20 cellular contexts compared by ENCODE assay signal in the genomic region with DNA sequence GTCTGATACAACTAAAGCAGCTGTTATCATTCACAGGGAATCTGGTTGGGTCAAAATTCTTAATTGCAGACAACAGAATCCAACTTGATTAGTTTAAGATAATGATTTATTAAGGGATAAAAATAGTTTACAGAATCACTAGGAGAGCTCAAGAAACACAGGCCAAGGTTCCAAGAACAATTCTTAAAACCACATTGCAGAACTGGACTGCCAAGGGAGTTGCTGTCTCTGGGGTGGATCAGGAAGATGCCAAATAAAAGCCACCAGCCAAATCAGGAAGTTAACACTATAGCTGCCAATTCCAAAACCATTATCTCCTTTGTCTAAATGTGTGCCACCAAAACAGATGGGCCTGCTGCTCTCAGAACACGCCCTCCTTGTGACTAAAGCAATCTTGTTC.
DNase-seq lines count a peak whose midpoint lies in the region; ATAC-seq lines count a peak whose summit lies in the region.
"Had no signal": no experiment of that assay in that cellular context is flagged by ENCODE, and none has a peak within 500 bp of the region (broad histone marks: within the 10 kb centered on the region; RNA-seq: fewer than 3 reads in every experiment).

No MANE protein-coding gene starts in this region.

- H3K27ac Mint-ChIP-seq in effector memory CD8-positive, alpha-beta T cell, result peak overlapping the region; percentile 29 to 41
- peak overlapping the region; percentile 56 for H3K27ac Mint-ChIP-seq in stimulated activated naive B cell treated with anti-CD40 and anti-IgM and Interleukin-4, amounts not matched to agents 10 μg/mL and 1 μg/mL and 100 μg/mL, for 72 hours
- H3K27ac Mint-ChIP-seq: activated CD4-positive, alpha-beta memory T cell treated with anti-CD3 and anti-CD28 coated beads for 36 hours; activated naive CD8-positive, alpha-beta T cell had no signal

- no peaks in the 10 kb centered on the region for H3K36me3 Mint-ChIP-seq in effector memory CD8-positive, alpha-beta T cell (ENCODE audit: insufficient read depth)
- H3K36me3 Mint-ChIP-seq in stimulated activated naive B cell treated with anti-CD40 and anti-IgM and Interleukin-4, amounts not matched to agents 10 μg/mL and 1 μg/mL and 100 μg/mL, for 72 hours, result peaks cover 19 to 39% of the 10 kb centered on the region in 2 donors

- no peaks in the 10 kb centered on the region for H3K27me3 Mint-ChIP-seq in effector memory CD8-positive, alpha-beta T cell
- H3K27me3 Mint-ChIP-seq in stimulated activated naive B cell treated with anti-CD40 and anti-IgM and Interleukin-4, amounts not matched to agents 10 μg/mL and 1 μg/mL and 100 μg/mL, for 72 hours, result no peaks in the 10 kb centered on the region
- H3K27me3 Mint-ChIP-seq: activated CD4-positive, alpha-beta memory T cell treated with anti-CD3 and anti-CD28 coated beads for 36 hours; activated naive CD8-positive, alpha-beta T cell had no signal

- ATAC-seq in effector memory CD8-positive, alpha-beta T cell (replicated peaks), result no peak
- ATAC-seq in stimulated activated naive B cell treated with anti-CD40 and anti-IgM and Interleukin-4, amounts not matched to agents 10 μg/mL and 1 μg/mL and 100 μg/mL, for 72 hours (replicated peaks), result no peak
- ATAC-seq in HG03095 (IDR thresholded peaks at IDR 0.05; ENCODE audit: unreplicated experiment) (no peak), GM18498 (IDR thresholded peaks at IDR 0.05; ENCODE audit: unreplicated experiment) (no peak)
- ATAC-seq: A549; activated T-cell treated with anti-CD3 and anti-CD28 coated beads, Interleukin-2, amount 50 U/mL, for 4 hours; GM12878 had no signal

- H3K4me1 Mint-ChIP-seq in effector memory CD8-positive, alpha-beta T cell (ENCODE audit: low read depth in 2 of 2), result peaks cover 19 to 37% of the 10 kb centered on the region in 2 donors
- H3K4me1 Mint-ChIP-seq in stimulated activated naive B cell treated with anti-CD40 and anti-IgM and Interleukin-4, amounts not matched to agents 10 μg/mL and 1 μg/mL and 100 μg/mL, for 72 hours, result peaks cover 38 to 64% of the 10 kb centered on the region in 2 donors

- no peaks in the 10 kb centered on the region for H3K9me3 Mint-ChIP-seq in effector memory CD8-positive, alpha-beta T cell
- H3K9me3 Mint-ChIP-seq in stimulated activated naive B cell treated with anti-CD40 and anti-IgM and Interleukin-4, amounts not matched to agents 10 μg/mL and 1 μg/mL and 100 μg/mL, for 72 hours, result no peaks in the 10 kb centered on the region
- H3K9me3 Mint-ChIP-seq: activated CD4-positive, alpha-beta memory T cell treated with anti-CD3 and anti-CD28 coated beads for 36 hours; activated T-cell treated with anti-CD3 and anti-CD28 coated beads, Interleukin-2, amount 50 U/mL, for 4 hours; neural crest cell had no signal

- no peak overlapping the region for H3K4me3 Mint-ChIP-seq in effector memory CD8-positive, alpha-beta T cell
- no peak overlapping the region for H3K4me3 Mint-ChIP-seq in stimulated activated naive B cell treated with anti-CD40 and anti-IgM and Interleukin-4, amounts not matched to agents 10 μg/mL and 1 μg/mL and 100 μg/mL, for 72 hours
- H3K4me3 Mint-ChIP-seq: activated CD4-positive, alpha-beta memory T cell treated with anti-CD3 and anti-CD28 coated beads for 36 hours; activated naive CD8-positive, alpha-beta T cell; activated T-cell treated with anti-CD3 and anti-CD28 coated beads, Interleukin-2, amount 50 U/mL, for 4 hours; neural crest cell had no signal

- DNase-seq in NCI-H748 (lab: John Stamatoyannopoulos, UW; ENCODE audit: unreplicated experiment) (peak; percentile 19), NCI-H748 treated with DMSO at 0.1 percent for 48 hours (lab: John Stamatoyannopoulos, UW) (no peak), NCI-H524 (lab: John Stamatoyannopoulos, UW) (peak; percentile 12 to 56), RPMI8226 (no peak)
- no peak for DNase-seq in effector memory CD8-positive, alpha-beta T cell
- DNase-seq in stimulated activated naive B cell treated with anti-CD40 and anti-IgM and Interleukin-4, amounts not matched to agents 10 μg/mL and 1 μg/mL and 100 μg/mL, for 72 hours, result no peak
- DNase-seq: activated CD4-positive, alpha-beta memory T cell treated with anti-CD3 and anti-CD28 coated beads for 36 hours; activated T-cell treated with anti-CD3 and anti-CD28 coated beads, Interleukin-2, amount 50 U/mL, for 4 hours; brain microvascular endothelial cell; esophagus squamous epithelium; MM.1S; NCI-H2081 treated with DMSO at 0.1 percent for 48 hours; stimulated activated naive CD4-positive, alpha-beta T cell treated with Interleukin-2 at 50 U/mL for 16 hours; WERI-Rb-1 had no signal

Comparison
In these comparisons a context has a peak if more than half of its experiments do, and no peak if none do; other contexts are left out.
1. DNase-seq: peak in NCI-H748 (single experiment) and NCI-H524 (2 of 2); none in NCI-H748 treated with DMSO at 0.1 percent for 48 hours (single experiment), effector memory CD8-positive, alpha-beta T cell (0 of 3), stimulated activated naive B cell treated with anti-CD40 and anti-IgM and Interleukin-4, amounts not matched to agents 10 μg/mL and 1 μg/mL and 100 μg/mL, for 72 hours (single experiment) and RPMI8226 (single experiment).